Comparison of ENCODE assay signal across 11 cellular contexts in genomic region chr6:134177236-134177635, GRCh38.
DNase-seq lines count a peak whose midpoint lies in the region; ATAC-seq and TF ChIP-seq lines count a peak whose summit lies in the region.
"Had no signal": no experiment of that assay in that cellular context is flagged by ENCODE, and none has a peak within 500 bp of the region (broad histone marks: within the 10 kb centered on the region; RNA-seq: fewer than 3 reads in every experiment).

No MANE protein-coding gene starts in this region.

- intact Hi-C loops in esophagus squamous epithelium (cut with DNase I) = loop anchor here (10.0 kb wide), 1 partner anchor 328 kb away; no protein-coding TSS in a partner anchor

- H3K4me1 ChIP-seq in CD4-positive, CD25-positive, alpha-beta regulatory T cell (ENCODE audit: control insufficient read depth, insufficient read depth, low read length, poor library complexity, severe bottlenecking) = peaks cover 48% of the 10 kb centered on the region
- H3K4me1 ChIP-seq in esophagus squamous epithelium = peaks cover 10 to 49% (median 27%) of the 10 kb centered on the region in 3 donors

- TF ChIP-seq POLR2A in esophagus squamous epithelium (IDR thresholded peaks at IDR 0.05) = no peak

- ATAC-seq in CD4-positive, CD25-positive, alpha-beta regulatory T cell (ENCODE audit: low read depth in 2 of 2) = no peak
- ATAC-seq in HG03442 (IDR thresholded peaks at IDR 0.05; ENCODE audit: unreplicated experiment) = no peak

- H3K27ac ChIP-seq in CD4-positive, CD25-positive, alpha-beta regulatory T cell (ENCODE audit: insufficient read depth, low read length, poor library complexity, severe bottlenecking) = peak overlapping the region; percentile 39
- H3K27ac ChIP-seq in SK-N-MC (peak overlapping the region; percentile 81), esophagus squamous epithelium (peak overlapping the region; percentile 77 to 99 (median 98))
- H3K27ac ChIP-seq: HL-60 had no signal

- H3K4me3 ChIP-seq in CD4-positive, CD25-positive, alpha-beta regulatory T cell (ENCODE audit: low read depth, low read length) = peak overlapping the region; percentile 91
- H3K4me3 ChIP-seq in SK-N-MC = peak overlapping the region; percentile 86
- peak overlapping the region in 1 of 4 donors; percentile 63 for H3K4me3 ChIP-seq in esophagus squamous epithelium

- H3K27ac Mint-ChIP-seq in CD4-positive, CD25-positive, alpha-beta regulatory T cell = peak overlapping the region; percentile 91 to 97 (median 95)
- H3K27ac Mint-ChIP-seq in progenitor cell of endocrine pancreas = peak overlapping the region; percentile 69

- peaks cover 4% of the 10 kb centered on the region for H3K27me3 Mint-ChIP-seq in CD4-positive, CD25-positive, alpha-beta regulatory T cell
- H3K27me3 Mint-ChIP-seq in progenitor cell of endocrine pancreas = peaks cover 15% of the 10 kb centered on the region

- no peak for TF ChIP-seq CTCF in esophagus squamous epithelium (IDR thresholded peaks at IDR 0.05)
- no peak for TF ChIP-seq CTCF in progenitor cell of endocrine pancreas (IDR thresholded peaks at IDR 0.05; ENCODE audit: unreplicated experiment)
- TF ChIP-seq CTCF in GM20000 (IDR thresholded peaks at IDR 0.05; ENCODE audit: extremely low read depth, missing control alignments) = no peak

- H3K9me3 ChIP-seq in CD4-positive, CD25-positive, alpha-beta regulatory T cell (ENCODE audit: control insufficient read depth in 2 of 2, low read length in 2 of 2) = no peaks in the 10 kb centered on the region
- H3K9me3 ChIP-seq in SK-N-MC (ENCODE audit: low read depth, low read length) (no peaks in the 10 kb centered on the region), esophagus squamous epithelium (no peaks in the 10 kb centered on the region)

- H3K27me3 ChIP-seq in CD4-positive, CD25-positive, alpha-beta regulatory T cell (ENCODE audit: control insufficient read depth, insufficient read depth, low read length) = no peaks in the 10 kb centered on the region
- no peaks in the 10 kb centered on the region for H3K27me3 ChIP-seq in esophagus squamous epithelium

- H3K4me3 Mint-ChIP-seq in CD4-positive, CD25-positive, alpha-beta regulatory T cell = peak overlapping the region; percentile 92 to 98 (median 98)
- no peak overlapping the region for H3K4me3 Mint-ChIP-seq in progenitor cell of endocrine pancreas (ENCODE audit: low read depth)

- peaks cover 15% of the 10 kb centered on the region for H3K36me3 Mint-ChIP-seq in CD4-positive, CD25-positive, alpha-beta regulatory T cell
- H3K36me3 Mint-ChIP-seq in progenitor cell of endocrine pancreas (ENCODE audit: insufficient read depth) = peaks cover 6% of the 10 kb centered on the region

- DNase-seq in CD4-positive, CD25-positive, alpha-beta regulatory T cell = no peak
- DNase-seq in SK-N-MC (ENCODE audit: low read depth, low spot score) (no peak), esophagus squamous epithelium (lab: John Stamatoyannopoulos, UW) (no peak), progenitor cell of endocrine pancreas (ENCODE audit: low spot score, unreplicated experiment) (no peak), GM20000 (ENCODE audit: low spot score) (no peak), hepatic stellate cell (ENCODE audit: low spot score) (no peak), NCI-H82 treated with DMSO at 0.1 percent for 48 hours (lab: John Stamatoyannopoulos, UW; ENCODE audit: unreplicated experiment) (no peak)
- DNase-seq: cortex of kidney, NCI-H226 had no signal

- H3K36me3 ChIP-seq in CD4-positive, CD25-positive, alpha-beta regulatory T cell (ENCODE audit: control insufficient read depth, insufficient read depth, low read length) = peaks cover 4% of the 10 kb centered on the region
- H3K36me3 ChIP-seq in SK-N-MC (ENCODE audit: insufficient read depth, low read length) (peaks cover 17% of the 10 kb centered on the region), esophagus squamous epithelium (peaks cover 5 to 16% (median 14%) of the 10 kb centered on the region in 3 donors)

- no peaks in the 10 kb centered on the region for H3K9me3 Mint-ChIP-seq in CD4-positive, CD25-positive, alpha-beta regulatory T cell
- no peaks in the 10 kb centered on the region for H3K9me3 Mint-ChIP-seq in progenitor cell of endocrine pancreas (ENCODE audit: low read depth)

- H3K4me1 Mint-ChIP-seq in CD4-positive, CD25-positive, alpha-beta regulatory T cell = peaks cover 6 to 55% (median 42%) of the 10 kb centered on the region in 4 donors
- H3K4me1 Mint-ChIP-seq in progenitor cell of endocrine pancreas (ENCODE audit: low read depth) = peaks cover 22% of the 10 kb centered on the region

- 71 to 78% methylated on average over 1 of the region's 1 CpG for WGBS in esophagus squamous epithelium, 2 donors

- H3K9ac ChIP-seq in SK-N-MC (ENCODE audit: insufficient read length) = no peak overlapping the region

Comparison
In these comparisons a context has a peak if more than half of its experiments do, and no peak if none do; other contexts are left out.
1. H3K27ac ChIP-seq: peak in every context shown above with its lines; median percentile 98 in esophagus squamous epithelium; 81 in SK-N-MC; 39 in CD4-positive, CD25-positive, alpha-beta regulatory T cell.